24 cellular contexts compared by ENCODE assay signal in genomic region chr10:76129213-76129612, GRCh38.
"Had no signal": no experiment of that assay in that cellular context is flagged by ENCODE, and none has a peak within 500 bp of the region (broad histone marks: within the 10 kb centered on the region; RNA-seq: fewer than 3 reads in every experiment).

No MANE protein-coding gene starts in this region.

- H3K4me3 ChIP-seq: colonic mucosa, esophagus squamous epithelium, pancreas, right lobe of liver, testis, tibial artery, upper lobe of left lung, uterus had no signal

- H3K4me1 ChIP-seq: colonic mucosa, esophagus squamous epithelium, pancreas, right lobe of liver, testis, tibial artery, uterus had no signal

- H3K9me3 ChIP-seq: colonic mucosa, esophagus squamous epithelium, neutrophil, pancreas, right lobe of liver, testis, tibial artery, upper lobe of left lung, uterus had no signal

- H3K27me3 ChIP-seq: colonic mucosa, esophagus squamous epithelium, neutrophil, pancreas, right lobe of liver, testis, tibial artery, upper lobe of left lung, uterus had no signal

- DNase-seq: colonic mucosa; effector CD8-positive, alpha-beta T cell; endodermal cell; esophagus squamous epithelium; foreskin melanocyte; glutamatergic neuron; hypothalamus; immature natural killer cell; islet precursor cell; kidney glomerular epithelial cell; natural killer cell; pancreas; retina; right lobe of liver; stimulated activated CD4-positive, alpha-beta T cell treated with anti-CD3 and anti-CD28 coated beads, Interleukin-2, amount 100 ng/mL, for 24 hours; stimulated activated CD4-positive, alpha-beta T cell treated with anti-CD3 and anti-CD28 coated beads, Interleukin-4, amount 100 ng/mL, for 24 hours; stimulated activated naive CD8-positive, alpha-beta T cell treated with anti-CD3 and anti-CD28 coated beads, Interleukin-15, Interleukin-2, amounts not matched to agents 100 U/mL and 50 U/mL, for 24 hours; substantia nigra; testis; tibial artery; upper lobe of left lung; uterus had no signal

- ATAC-seq: natural killer cell; pancreas; stimulated activated memory B cell treated with anti-CD40 and anti-IgM and Interleukin-4, amounts not matched to agents 10 μg/mL and 1 μg/mL and 100 μg/mL, for 72 hours; stimulated activated naive CD8-positive, alpha-beta T cell treated with anti-CD3 and anti-CD28 coated beads, Interleukin-15, Interleukin-2, amounts not matched to agents 100 U/mL and 50 U/mL, for 24 hours had no signal

- H3K27ac ChIP-seq: colonic mucosa, esophagus squamous epithelium, neutrophil, pancreas, right lobe of liver, testis, tibial artery, uterus had no signal

- H3K36me3 ChIP-seq: colonic mucosa, esophagus squamous epithelium, neutrophil, pancreas, right lobe of liver, tibial artery, upper lobe of left lung, uterus had no signal
